ENCODE assay signal across 1 cellular context in genomic region chr6:52815167-52816092, GRCh38.
A peak's percentile ranks its signal among the peaks of the same experiment; 100 is the strongest.
TF ChIP-seq lines count a peak whose summit lies in the region.

No MANE protein-coding gene starts in this region.

TF ChIP-seq in HepG2, 621 proteins besides CTCF, POLR2A, EP300 and RAD21 (continued from another document and continues in another):
- TF ChIP-seq ZBTB39 (CRISPR knock-in tag; IDR thresholded peaks at IDR 0.05) (no peak), CREB3 (CRISPR knock-in tag; IDR thresholded peaks at IDR 0.05) (0 out of 2 replicates have a peak, but pooled peaks have one; percentile 31), FOXM1 (CRISPR knock-in tag; IDR thresholded peaks at IDR 0.05) (no peak), ZNF264 (CRISPR knock-in tag; IDR thresholded peaks at IDR 0.05) (0 out of 2 replicates have a peak, but pooled peaks have one; percentile 30), ZNF275 (CRISPR knock-in tag; IDR thresholded peaks at IDR 0.05; ENCODE audit: borderline replicate concordance) (no peak), RXRA (CRISPR knock-in tag; IDR thresholded peaks at IDR 0.05) (peak; percentile 85), TCF7L2 (IDR thresholded peaks at IDR 0.05; ENCODE audit: low read depth, low read length) (no peak), ZNF329 (CRISPR knock-in tag; IDR thresholded peaks at IDR 0.05; ENCODE audit: low read depth) (peak; percentile 94), ZNF878 (CRISPR knock-in tag; IDR thresholded peaks at IDR 0.05) (no peak), CBX1 (IDR thresholded peaks at IDR 0.05; ENCODE audit: low read depth) (no peak), FIP1L1 (IDR thresholded peaks at IDR 0.05; ENCODE audit: borderline replicate concordance, insufficient read depth, low read depth, low read length) (no peak), JUNB (CRISPR knock-in tag; IDR thresholded peaks at IDR 0.05; ENCODE audit: borderline replicate concordance) (no peak), TCF12 (IDR thresholded peaks at IDR 0.05) (no peak), TCF12 (CRISPR knock-in tag; IDR thresholded peaks at IDR 0.05) (0 out of 2 replicates have a peak, but pooled peaks have one; percentile 68), HOXA7 (CRISPR knock-in tag; IDR thresholded peaks at IDR 0.05) (no peak), NFE2L2 (IDR thresholded peaks at IDR 0.05; ENCODE audit: low read length) (no peak), SMAD1 (CRISPR knock-in tag; IDR thresholded peaks at IDR 0.05; ENCODE audit: borderline replicate concordance, low read depth) (0 out of 2 replicates have a peak, but pooled peaks have one; percentile 65), SMAD3 (CRISPR knock-in tag; IDR thresholded peaks at IDR 0.05) (peak; percentile 70; the same call in 1 of the 2 replicates), PRMT3 (CRISPR knock-in tag; IDR thresholded peaks at IDR 0.05; ENCODE audit: borderline replicate concordance, low read depth) (no peak), KDM4B (CRISPR knock-in tag; IDR thresholded peaks at IDR 0.05) (no peak), ZMAT3 (CRISPR knock-in tag; conservative IDR thresholded peaks at IDR 0.05) (no peak), ARNTL (CRISPR knock-in tag; IDR thresholded peaks at IDR 0.05) (0 out of 2 replicates have a peak, but pooled peaks have one; percentile 34), YY1 (IDR thresholded peaks at IDR 0.05; ENCODE audit: insufficient read depth, insufficient replicate concordance, low read depth, low read length) (no peak), MEIS2 (CRISPR knock-in tag; IDR thresholded peaks at IDR 0.05) (no peak), TSC22D2 (CRISPR knock-in tag; IDR thresholded peaks at IDR 0.05; ENCODE audit: borderline replicate concordance) (0 out of 2 replicates have a peak, but pooled peaks have one; percentile 33), SETDB1 (CRISPR knock-in tag; IDR thresholded peaks at IDR 0.05; ENCODE audit: borderline replicate concordance) (no peak), IRF9 (CRISPR knock-in tag; IDR thresholded peaks at IDR 0.05; ENCODE audit: borderline replicate concordance) (0 out of 2 replicates have a peak, but pooled peaks have one; percentile 23), PCBP2 (optimal IDR thresholded peaks at IDR 0.05; ENCODE audit: low read depth, low read length, poor library complexity, severe bottlenecking) (no peak), ZNF674 (CRISPR knock-in tag; IDR thresholded peaks at IDR 0.05; ENCODE audit: low read depth) (no peak), TFDP2 (CRISPR knock-in tag; IDR thresholded peaks at IDR 0.05) (no peak), NPAS2 (CRISPR knock-in tag; IDR thresholded peaks at IDR 0.05; ENCODE audit: borderline replicate concordance) (no peak), MIER3 (CRISPR knock-in tag; IDR thresholded peaks at IDR 0.05; ENCODE audit: borderline replicate concordance) (no peak; the same call in 1 of the 2 replicates), JDP2 (CRISPR knock-in tag; IDR thresholded peaks at IDR 0.05; ENCODE audit: borderline replicate concordance) (no peak), RFX5 (IDR thresholded peaks at IDR 0.05; ENCODE audit: low read depth, low read length) (no peak), BORCS8-MEF2B (CRISPR knock-in tag; IDR thresholded peaks at IDR 0.05) (peak; percentile 80; the same call in 1 of the 2 replicates), ATF3 (CRISPR knock-in tag; IDR thresholded peaks at IDR 0.05) (no peak), ZBTB20 (CRISPR knock-in tag; IDR thresholded peaks at IDR 0.05; ENCODE audit: borderline replicate concordance, low read depth) (no peak), ZNF564 (CRISPR knock-in tag; IDR thresholded peaks at IDR 0.05) (no peak), ZSCAN22 (CRISPR knock-in tag; IDR thresholded peaks at IDR 0.05) (no peak), HDAC1 (CRISPR knock-in tag; IDR thresholded peaks at IDR 0.05) (peak; percentile 66), ZSCAN9 (CRISPR knock-in tag; IDR thresholded peaks at IDR 0.05; ENCODE audit: borderline replicate concordance) (no peak), ZMYM4 (CRISPR knock-in tag; IDR thresholded peaks at IDR 0.05) (peak; percentile 92), NCOA2 (CRISPR knock-in tag; IDR thresholded peaks at IDR 0.05) (peak; percentile 80), KDM2A (CRISPR knock-in tag; IDR thresholded peaks at IDR 0.05; ENCODE audit: borderline replicate concordance, low read depth) (no peak; the same call in 1 of the 2 replicates), ZNF451 (CRISPR knock-in tag; IDR thresholded peaks at IDR 0.05) (no peak), ZBTB33 (CRISPR knock-in tag; IDR thresholded peaks at IDR 0.05) (peak; percentile 69; the same call in 1 of the 2 replicates), CSRNP1 (CRISPR knock-in tag; IDR thresholded peaks at IDR 0.05) (0 out of 2 replicates have a peak, but pooled peaks have one; percentile 28), ZNF512B (CRISPR knock-in tag; IDR thresholded peaks at IDR 0.05; ENCODE audit: borderline replicate concordance) (peak; percentile 87; the same call in 1 of the 2 replicates), ISL2 (CRISPR knock-in tag; IDR thresholded peaks at IDR 0.05) (peak; percentile 70; the same call in 1 of the 2 replicates), ELK4 (CRISPR knock-in tag; IDR thresholded peaks at IDR 0.05; ENCODE audit: borderline replicate concordance) (no peak), CEBPB (IDR thresholded peaks at IDR 0.05; ENCODE audit: borderline replicate concordance, low read depth, low read length) (peak; percentile 95), ZNF691 (CRISPR knock-in tag; IDR thresholded peaks at IDR 0.05; ENCODE audit: borderline replicate concordance, low read depth) (no peak; the same call in 1 of the 2 replicates), ZNF614 (CRISPR knock-in tag; IDR thresholded peaks at IDR 0.05; ENCODE audit: borderline replicate concordance) (no peak), SMARCE1 (IDR thresholded peaks at IDR 0.05; ENCODE audit: borderline replicate concordance) (no peak)
